37 cellular contexts compared by ENCODE assay signal in genomic region chr2:101450965-101451364, GRCh38. TPM values are rescaled to one million over a fixed set of nuclear protein-coding genes. Genes with fewer than 3 reads are reported as not detected.
"Had no signal": no experiment of that assay in that cellular context is flagged by ENCODE, and none has a peak within 500 bp of the region (broad histone marks: within the 10 kb centered on the region; RNA-seq: fewer than 3 reads in every experiment).

No MANE protein-coding gene starts in this region.

- DNase-seq: Karpas-422, Kasumi-1, MG63, MM.1S, MV-4-11, NCI-H1048, NCI-H1092, NCI-H1092 treated with DMSO at 0.1 percent for 48 hours, NCI-H1105, NCI-H1105 treated with DMSO at 0.1 percent for 48 hours, NCI-H1417, NCI-H1417 treated with DMSO at 0.1 percent for 48 hours, NCI-H1436, NCI-H1436 treated with DMSO at 0.1 percent for 48 hours, NCI-H146, NCI-H1694, NCI-H1694 treated with DMSO at 0.1 percent for 48 hours, NCI-H187, NCI-H187 treated with DMSO at 0.1 percent for 48 hours, NCI-H1930, NCI-H2029, NCI-H2029 treated with DMSO at 0.1 percent for 48 hours, NCI-H2081, NCI-H2081 treated with DMSO at 0.1 percent for 48 hours, NCI-H2107, NCI-H2171, NCI-H2171 treated with DMSO at 0.1 percent for 48 hours, NCI-H2227 treated with DMSO at 0.1 percent for 48 hours, NCI-H226, NCI-H345, NCI-H446, NCI-H446 treated with DMSO at 0.1 percent for 48 hours, NCI-H510A, NCI-H510A treated with DMSO at 0.1 percent for 48 hours, NCI-H524 had no signal

- H3K27me3 ChIP-seq: MG63 had no signal

- H3K4me3 ChIP-seq: MG63 had no signal

RNA-seq across cellular contexts. Expression of gene RFX8, which starts 23.9 kb away (rescaled TPM):
- total RNA-seq: M059J, MCF 10A had no signal
